19 cellular contexts compared by ENCODE assay signal in genomic region chr11:83172551-83172950, GRCh38. TPM values are rescaled to one million over a fixed set of nuclear protein-coding genes. Genes with fewer than 3 reads are reported as not detected.
A peak's percentile ranks its signal among the peaks of the same experiment; 100 is the strongest.
DNase-seq lines count a peak whose midpoint lies in the region; ATAC-seq, FAIRE-seq and TF ChIP-seq lines count a peak whose summit lies in the region.
"Had no signal": no experiment of that assay in that cellular context is flagged by ENCODE, and none has a peak within 500 bp of the region (broad histone marks: within the 10 kb centered on the region; RNA-seq: fewer than 3 reads in every experiment).

No MANE protein-coding gene starts in this region.

- peaks cover 0 to 2% of the 10 kb centered on the region in 2 experiments; a peak in 2 of 5 replicates for H3K4me1 ChIP-seq in K562 (replicated peaks in 1 of 2; ENCODE audit: control insufficient read depth in 2 of 2, insufficient read depth in 2 of 2, low read length in 2 of 2)
- peaks cover 0 to 69% (median 58%) of the 10 kb centered on the region in 12 donors for H3K4me1 ChIP-seq in heart left ventricle

- H4K20me1 ChIP-seq in K562 (replicated peaks; ENCODE audit: control insufficient read depth, insufficient read depth, low read length), result peaks cover 12% of the 10 kb centered on the region

- DNase-seq in activated naive CD4-positive, alpha-beta T cell treated with anti-CD3 and anti-CD28 coated beads for 36 hours, result no peak
- no peak for DNase-seq in activated naive CD4-positive, alpha-beta T cell treated with Interleukin-2 at 50 U/mL for 16 hours
- DNase-seq in K562 (ENCODE audit: extremely low read depth in 1 of 4, low spot score in 3 of 4) (no peak), NCI-H1092 (lab: John Stamatoyannopoulos, UW) (no peak), heart left ventricle (no peak)
- DNase-seq: activated effector memory CD4-positive, alpha-beta T cell treated with anti-CD3 and anti-CD28 coated beads, Interleukin-2, amount 50 U/mL, for 16 hours; DMS53; NCI-H1436 treated with DMSO at 0.1 percent for 48 hours; NCI-H510A treated with DMSO at 0.1 percent for 48 hours; NK-92 treated with Interleukin-12 subunit alpha and Interleukin-12 subunit beta, amount 100 ng/mL, for 24 hours; posterior cingulate gyrus; sigmoid colon; stimulated activated CD4-positive, alpha-beta T cell treated with anti-CD3 and anti-CD28 coated beads, Interleukin-15, amount 100 ng/mL, for 24 hours had no signal

- WGBS in K562 (ENCODE audit: insufficient coverage, low coverage, missing lambda C conversion rate), result 100% methylated on average over 3 of the region's 4 CpGs
- WGBS in heart left ventricle, 4 donors, result 92 to 96% (median 93%) methylated on average over 4 of the region's 4 CpGs

- no peak for TF ChIP-seq RAD21 in K562 (CRISPR knock-in tag; conservative IDR thresholded peaks at IDR 0.05 in 1 of 2, IDR thresholded peaks at IDR 0.05 in 1 of 2)

- in situ Hi-C loops in K562 (cut with MboI), result no loop called here

- H3K36me3 ChIP-seq in K562 (ENCODE audit: control insufficient read depth, insufficient read depth, low read length) (peaks cover 94% of the 10 kb centered on the region), heart left ventricle (peaks cover 2 to 100% (median 98%) of the 10 kb centered on the region in 9 donors)

- peaks cover 77% of the 10 kb centered on the region for H3K4me1 Mint-ChIP-seq in activated naive CD4-positive, alpha-beta T cell treated with anti-CD3 and anti-CD28 coated beads for 36 hours (ENCODE audit: low read depth)
- peaks cover 54 to 61% (median 60%) of the 10 kb centered on the region in 3 donors for H3K4me1 Mint-ChIP-seq in IgD-negative memory B cell
- H3K4me1 Mint-ChIP-seq in stimulated activated memory B cell treated with anti-CD40 and anti-IgM and Interleukin-4, amounts not matched to agents 10 μg/mL and 1 μg/mL and 100 μg/mL, for 72 hours, result peaks cover 74% of the 10 kb centered on the region

- no peak overlapping the region for H3K9ac ChIP-seq in K562 (ENCODE audit: insufficient read depth in 1 of 2, low read depth in 2 of 2, low read length in 2 of 2)

- intact Hi-C loops in activated naive CD4-positive, alpha-beta T cell treated with anti-CD3 and anti-CD28 coated beads for 36 hours (cut with micrococcal nuclease), result no loop called here
- intact Hi-C loops in K562 (cut with micrococcal nuclease) (no loop called here), heart left ventricle (cut with DNase I) (no loop called here)

- H2AFZ ChIP-seq in K562 (ENCODE audit: low read depth, low read length), result no peak overlapping the region

- no peak for FAIRE-seq in K562 (lab: Jason Lieb, UNC)

- TF ChIP-seq CTCF in K562 (IDR thresholded peaks at IDR 0.05 in 2 of 3, conservative IDR thresholded peaks at IDR 0.05 in 1 of 3; ENCODE audit: insufficient read depth in 2 of 3, low read depth in 1 of 3, low read length in 3 of 3) (no peak), heart left ventricle (IDR thresholded peaks at IDR 0.05) (no peak)

- H3K27ac Mint-ChIP-seq in activated naive CD4-positive, alpha-beta T cell treated with anti-CD3 and anti-CD28 coated beads for 36 hours, result peak overlapping the region; percentile 53
- peak overlapping the region in 1 of 3 donors; percentile 18 for H3K27ac Mint-ChIP-seq in IgD-negative memory B cell
- no peak overlapping the region for H3K27ac Mint-ChIP-seq in stimulated activated memory B cell treated with anti-CD40 and anti-IgM and Interleukin-4, amounts not matched to agents 10 μg/mL and 1 μg/mL and 100 μg/mL, for 72 hours
- H3K27ac Mint-ChIP-seq: nephron had no signal

- peak overlapping the region; percentile 12 for H3K4me3 Mint-ChIP-seq in activated naive CD4-positive, alpha-beta T cell treated with anti-CD3 and anti-CD28 coated beads for 36 hours
- H3K4me3 Mint-ChIP-seq in IgD-negative memory B cell, result peak overlapping the region; percentile 66 to 84 (median 74)
- peak overlapping the region; percentile 52 for H3K4me3 Mint-ChIP-seq in stimulated activated memory B cell treated with anti-CD40 and anti-IgM and Interleukin-4, amounts not matched to agents 10 μg/mL and 1 μg/mL and 100 μg/mL, for 72 hours
- H3K4me3 Mint-ChIP-seq: nephron had no signal

- H3K9me3 Mint-ChIP-seq in activated naive CD4-positive, alpha-beta T cell treated with anti-CD3 and anti-CD28 coated beads for 36 hours, result no peaks in the 10 kb centered on the region
- H3K9me3 Mint-ChIP-seq in IgD-negative memory B cell, result no peaks in the 10 kb centered on the region
- no peaks in the 10 kb centered on the region for H3K9me3 Mint-ChIP-seq in stimulated activated memory B cell treated with anti-CD40 and anti-IgM and Interleukin-4, amounts not matched to agents 10 μg/mL and 1 μg/mL and 100 μg/mL, for 72 hours

- peaks cover 92% of the 10 kb centered on the region for H3K79me2 ChIP-seq in K562 (ENCODE audit: control insufficient read depth, insufficient read depth, low read length)

- TF ChIP-seq POLR2A in K562 (conservative IDR thresholded peaks at IDR 0.05), result no peak
- no peak for TF ChIP-seq POLR2A in heart left ventricle (IDR thresholded peaks at IDR 0.05)

- H3K4me3 ChIP-seq in K562 (no peak overlapping the region), heart left ventricle (no peak overlapping the region)
- H3K4me3 ChIP-seq: cardiac muscle cell, sigmoid colon, vagina had no signal

- H3K9me3 ChIP-seq in K562 (replicated peaks; ENCODE audit: control insufficient read depth, insufficient read depth, low read depth, low read length) (no peaks in the 10 kb centered on the region), heart left ventricle (no peaks in the 10 kb centered on the region)
- H3K9me3 ChIP-seq: sigmoid colon, vagina had no signal

- no peaks in the 10 kb centered on the region for H3K27me3 ChIP-seq in K562 (ENCODE audit: control insufficient read depth in 2 of 2, insufficient read depth in 2 of 2, low read length in 2 of 2)
- H3K27me3 ChIP-seq in heart left ventricle, result no peaks in the 10 kb centered on the region
- H3K27me3 ChIP-seq: cardiac muscle cell, sigmoid colon, vagina had no signal

- no peaks in the 10 kb centered on the region for H3K27me3 Mint-ChIP-seq in activated naive CD4-positive, alpha-beta T cell treated with anti-CD3 and anti-CD28 coated beads for 36 hours (ENCODE audit: low read depth)
- no peaks in the 10 kb centered on the region for H3K27me3 Mint-ChIP-seq in IgD-negative memory B cell
- no peaks in the 10 kb centered on the region for H3K27me3 Mint-ChIP-seq in stimulated activated memory B cell treated with anti-CD40 and anti-IgM and Interleukin-4, amounts not matched to agents 10 μg/mL and 1 μg/mL and 100 μg/mL, for 72 hours

- ATAC-seq in K562 (no peak), heart left ventricle (no peak)
- no peak for ATAC-seq in stimulated activated memory B cell treated with anti-CD40 and anti-IgM and Interleukin-4, amounts not matched to agents 10 μg/mL and 1 μg/mL and 100 μg/mL, for 72 hours
- ATAC-seq: Panc1 had no signal

- no peak overlapping the region for H3K27ac ChIP-seq in K562 (ENCODE audit: extremely low read depth, low read depth, low read length)
- H3K27ac ChIP-seq in heart left ventricle, result no peak overlapping the region
- H3K27ac ChIP-seq: cardiac muscle cell, sigmoid colon, vagina had no signal

- CTCF ChIA-PET in activated naive CD4-positive, alpha-beta T cell treated with anti-CD3 and anti-CD28 coated beads for 36 hours (lab: Charles Lee), result interaction anchor here (1.8 kb wide), 1 partner anchor 78 kb away, joined by 4 read pairs; no protein-coding TSS in a partner anchor
- CTCF ChIA-PET in K562 (lab: Yijun Ruan, JAX; ENCODE audit: low intra/inter-chr PET ratio), result no interaction called here

- no peaks in the 10 kb centered on the region for H3K9me1 ChIP-seq in K562 (ENCODE audit: control insufficient read depth, insufficient read depth, low read length)

- no peak for TF ChIP-seq EP300 in K562 (IDR thresholded peaks at IDR 0.05; ENCODE audit: low read length)

- H3K36me3 Mint-ChIP-seq in activated naive CD4-positive, alpha-beta T cell treated with anti-CD3 and anti-CD28 coated beads for 36 hours (ENCODE audit: low read depth), result peaks cover 51% of the 10 kb centered on the region
- peaks cover 5% of the 10 kb centered on the region for H3K36me3 Mint-ChIP-seq in IgD-negative memory B cell
- peaks cover 60% of the 10 kb centered on the region for H3K36me3 Mint-ChIP-seq in stimulated activated memory B cell treated with anti-CD40 and anti-IgM and Interleukin-4, amounts not matched to agents 10 μg/mL and 1 μg/mL and 100 μg/mL, for 72 hours

- no TSS peak for BruUV-seq in K562 (replicated peaks; lab: Mats Ljungman, UMichigan)

- H3K4me2 ChIP-seq in K562 (ENCODE audit: insufficient read depth, low read length), result no peak overlapping the region

- POLR2A ChIA-PET in K562 (lab: Yijun Ruan, JAX), result interaction anchor here (0.6 to 3.0 kb wide), 3 partner anchors 14 to 84 kb away, joined by 3 to 14 read pairs (median 6); no protein-coding TSS in a partner anchor

RNA-seq across cellular contexts. Expression of gene PCF11, which starts 15.6 kb away (rescaled TPM):
- 10 to 100 TPM; 50.3 to 54.1 TPM for total RNA-seq in activated naive CD4-positive, alpha-beta T cell treated with anti-CD3 and anti-CD28 coated beads for 36 hours
- 47.4 TPM for polyA plus RNA-seq in IgD-negative memory B cell
- total RNA-seq in K562 (2011; cell fraction: chromatin; rRNA removed; ENCODE audit: low replicate concordance), result 149 and 246 TPM in 2 replicates
- total RNA-seq in K562 (2011; cell fraction: nucleolus; rRNA removed), result 121 and 125 TPM in 2 replicates
- 244 and 270 TPM in 2 replicates for total RNA-seq in K562 (2011; cell fraction: nucleoplasm; rRNA removed)
- total RNA-seq in K562 (2014; rRNA removed), result 37.4 and 42.4 TPM in 2 replicates
- total RNA-seq in K562 (2014; rRNA removed; fragmentation: Illumina TruSeq; extraction: Trizol), result 63.3 and 71.5 TPM in 2 replicates
- 64.1 and 71.8 TPM in 2 replicates for total RNA-seq in K562 (2015; rRNA removed; fragmentation: Illumina TruSeq; extraction: Trizol)
- 48.6 and 54.4 TPM in 2 replicates for total RNA-seq in K562 (2021)
- polyA plus RNA-seq in K562 (2011; rRNA removed), result 91.6 and 104 TPM in 2 replicates
- polyA plus RNA-seq in K562 (2011; cell fraction: cytosol; rRNA removed), result 41.1 and 92.3 TPM in 2 replicates
- polyA plus RNA-seq in K562 (2011; cell fraction: nucleus; rRNA removed), result 249 and 310 TPM in 2 replicates
- polyA plus RNA-seq in K562 (2012), result 36.3 and 47.3 TPM in 2 replicates
- 50.1 and 53.9 TPM in 2 replicates for polyA plus RNA-seq in K562 (2014; fragmentation: Illumina TruSeq; extraction: Trizol)
- 10 to 100 TPM in 1 of 2 experiments, 1 to 10 TPM in 1; 9.3 to 11.3 TPM for polyA plus RNA-seq in K562 (2014; fragmentation: Nextera tagmentation; extraction: Ambion mirVana)
- polyA plus RNA-seq in K562 (2014; rRNA removed), result 77.6 and 78.0 TPM in 2 replicates
- 93.4 and 117 TPM in 2 replicates for polyA minus RNA-seq in K562 (2011; rRNA and poly(A)+ RNA removed)
- 21.8 and 22.7 TPM in 2 replicates for polyA minus RNA-seq in K562 (2011; cell fraction: cytosol; rRNA and poly(A)+ RNA removed)
- polyA minus RNA-seq in K562 (2011; cell fraction: nucleus; rRNA and poly(A)+ RNA removed), result 133 and 206 TPM in 2 replicates
- total RNA-seq in heart left ventricle, result 10 to 100 TPM; 20.0 to 35.7 (median 27.6) TPM
- 10 to 100 TPM; 15.2 to 17.2 TPM for polyA plus RNA-seq in heart left ventricle

RNA-seq across cellular contexts. Expression of gene ANKRD42, which starts 21.0 kb away (rescaled TPM):
- 1 to 10 TPM; 2.3 to 2.7 TPM for total RNA-seq in activated naive CD4-positive, alpha-beta T cell treated with anti-CD3 and anti-CD28 coated beads for 36 hours
- 6.0 TPM for polyA plus RNA-seq in IgD-negative memory B cell
- 3.1 and 7.2 TPM in 2 replicates for total RNA-seq in K562 (2011; cell fraction: chromatin; rRNA removed; ENCODE audit: low replicate concordance)
- 2.5 and 3.6 TPM in 2 replicates for total RNA-seq in K562 (2011; cell fraction: nucleolus; rRNA removed)
- 4.7 and 8.2 TPM in 2 replicates for total RNA-seq in K562 (2011; cell fraction: nucleoplasm; rRNA removed)
- total RNA-seq in K562 (2014; rRNA removed), result 6.0 and 7.2 TPM in 2 replicates
- total RNA-seq in K562 (2014; rRNA removed; fragmentation: Illumina TruSeq; extraction: Trizol), result 4.2 and 4.3 TPM in 2 replicates
- 4.1 and 6.4 TPM in 2 replicates for total RNA-seq in K562 (2015; rRNA removed; fragmentation: Illumina TruSeq; extraction: Trizol)
- 6.1 and 6.7 TPM in 2 replicates for total RNA-seq in K562 (2021)
- polyA plus RNA-seq in K562 (2011; rRNA removed), result 8.2 and 9.1 TPM in 2 replicates
- polyA plus RNA-seq in K562 (2011; cell fraction: cytosol; rRNA removed), result 3.1 and 6.0 TPM in 2 replicates
- polyA plus RNA-seq in K562 (2011; cell fraction: nucleus; rRNA removed), result 9.4 and 10.3 TPM in 2 replicates
- polyA plus RNA-seq in K562 (2012), result 4.4 and 5.3 TPM in 2 replicates
- polyA plus RNA-seq in K562 (2014; fragmentation: Illumina TruSeq; extraction: Trizol), result 5.3 and 6.6 TPM in 2 replicates
- 1 to 10 TPM; 2.8 to 5.5 TPM for polyA plus RNA-seq in K562 (2014; fragmentation: Nextera tagmentation; extraction: Ambion mirVana)
- 7.0 and 8.8 TPM in 2 replicates for polyA plus RNA-seq in K562 (2014; rRNA removed)
- 5.0 and 7.3 TPM in 2 replicates for polyA minus RNA-seq in K562 (2011; rRNA and poly(A)+ RNA removed)
- 2.3 and 2.7 TPM in 2 replicates for polyA minus RNA-seq in K562 (2011; cell fraction: cytosol; rRNA and poly(A)+ RNA removed)
- polyA minus RNA-seq in K562 (2011; cell fraction: nucleus; rRNA and poly(A)+ RNA removed), result 4.6 and 5.7 TPM in 2 replicates
- 1 to 10 TPM; 3.7 to 9.1 (median 6.0) TPM for total RNA-seq in heart left ventricle
- polyA plus RNA-seq in heart left ventricle, result 1 to 10 TPM; 2.0 to 6.3 TPM

Comparison
In these comparisons a context has a peak if more than half of its experiments do, and no peak if none do; other contexts are left out.
1. H3K4me3 Mint-ChIP-seq: peak in every context shown above with its lines; median percentile 74 in IgD-negative memory B cell; 52 in stimulated activated memory B cell treated with anti-CD40 and anti-IgM and Interleukin-4, amounts not matched to agents 10 μg/mL and 1 μg/mL and 100 μg/mL, for 72 hours; 12 in activated naive CD4-positive, alpha-beta T cell treated with anti-CD3 and anti-CD28 coated beads for 36 hours.